Comparison of ENCODE assay signal across 16 cellular contexts in the genomic region with DNA sequence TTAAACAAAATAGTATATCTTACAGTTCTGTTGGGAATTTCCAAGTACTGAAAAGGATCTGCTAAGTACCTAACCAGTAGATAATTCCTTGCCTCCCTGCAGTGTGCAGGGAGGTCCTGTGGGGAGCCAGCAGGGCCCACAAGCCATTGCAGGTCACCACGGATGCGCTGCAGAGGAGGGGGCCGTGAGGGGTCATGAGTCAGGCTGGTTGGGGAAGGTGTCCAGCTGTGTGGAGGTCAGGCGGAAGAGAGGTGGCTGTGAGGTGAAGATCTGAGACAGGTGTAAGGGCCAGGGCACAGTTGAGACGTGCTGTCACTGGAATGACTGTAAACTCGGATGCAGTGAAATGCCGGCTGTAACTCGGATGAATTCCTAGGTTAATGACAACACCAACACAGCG.
A peak's percentile ranks its signal among the peaks of the same experiment; 100 is the strongest.
DNase-seq lines count a peak whose midpoint lies in the region; ATAC-seq and TF ChIP-seq lines count a peak whose summit lies in the region.
"Had no signal": no experiment of that assay in that cellular context is flagged by ENCODE, and none has a peak within 500 bp of the region (broad histone marks: within the 10 kb centered on the region; RNA-seq: fewer than 3 reads in every experiment).

No MANE protein-coding gene starts in this region.

- H3K27me3 Mint-ChIP-seq in T-helper 2 cell treated with Interferon-gamma antibody and Interleukin-4, amounts not matched to agents 5 μg/mL and 100 μg/mL, for 36 hours (ENCODE audit: low read depth) = no peaks in the 10 kb centered on the region
- H3K27me3 Mint-ChIP-seq in CD4-positive, CD25-positive, alpha-beta regulatory T cell = no peaks in the 10 kb centered on the region
- H3K27me3 Mint-ChIP-seq in endothelial cell (ENCODE audit: unreplicated experiment) = no peaks in the 10 kb centered on the region
- no peaks in the 10 kb centered on the region for H3K27me3 Mint-ChIP-seq in Calu3 (ENCODE audit: unreplicated experiment)
- H3K27me3 Mint-ChIP-seq: CD4-positive, alpha-beta memory T cell had no signal

- no peaks in the 10 kb centered on the region for H3K4me1 Mint-ChIP-seq in T-helper 2 cell treated with Interferon-gamma antibody and Interleukin-4, amounts not matched to agents 5 μg/mL and 100 μg/mL, for 36 hours (ENCODE audit: low read depth)
- no peaks in the 10 kb centered on the region for H3K4me1 Mint-ChIP-seq in CD4-positive, CD25-positive, alpha-beta regulatory T cell
- H3K4me1 Mint-ChIP-seq in endothelial cell (ENCODE audit: unreplicated experiment) = no peaks in the 10 kb centered on the region
- peaks cover 4% of the 10 kb centered on the region for H3K4me1 Mint-ChIP-seq in stimulated activated effector memory CD8-positive, alpha-beta T cell treated with anti-CD3 and anti-CD28 coated beads, Interleukin-12 subunit alpha, Interleukin-12 subunit beta, amount 100 ng/mL, for 72 hours
- H3K4me1 Mint-ChIP-seq in Calu3 (ENCODE audit: low read depth, unreplicated experiment) = no peaks in the 10 kb centered on the region
- H3K4me1 Mint-ChIP-seq: H9 had no signal

- DNase-seq in T-helper 2 cell treated with Interferon-gamma antibody and Interleukin-4, amounts not matched to agents 5 μg/mL and 100 μg/mL, for 36 hours (ENCODE audit: low spot score) = no peak
- no peak for DNase-seq in T-helper 2 cell
- DNase-seq in CD4-positive, CD25-positive, alpha-beta regulatory T cell = no peak
- DNase-seq in endothelial cell (ENCODE audit: low spot score) = no peak
- DNase-seq in stimulated activated effector memory CD8-positive, alpha-beta T cell treated with anti-CD3 and anti-CD28 coated beads, Interleukin-12 subunit alpha, Interleukin-12 subunit beta, amount 100 ng/mL, for 72 hours (ENCODE audit: low spot score in 2 of 2) = no peak
- DNase-seq in NCI-H774 (lab: John Stamatoyannopoulos, UW) = no peak
- no peak for DNase-seq in Calu3
- no peak for DNase-seq in NCI-H1436 (lab: John Stamatoyannopoulos, UW)
- DNase-seq: AML-193; CD4-positive, alpha-beta memory T cell; DMS79 treated with DMSO at 0.1 percent for 48 hours; GF-D8; H9 had no signal

- H3K36me3 Mint-ChIP-seq in T-helper 2 cell treated with Interferon-gamma antibody and Interleukin-4, amounts not matched to agents 5 μg/mL and 100 μg/mL, for 36 hours (ENCODE audit: low read depth) = peaks cover 72% of the 10 kb centered on the region
- H3K36me3 Mint-ChIP-seq in CD4-positive, CD25-positive, alpha-beta regulatory T cell = peaks cover 62% of the 10 kb centered on the region
- H3K36me3 Mint-ChIP-seq in endothelial cell (ENCODE audit: low read depth, unreplicated experiment) = peaks cover 61% of the 10 kb centered on the region
- H3K36me3 Mint-ChIP-seq in stimulated activated effector memory CD8-positive, alpha-beta T cell treated with anti-CD3 and anti-CD28 coated beads, Interleukin-12 subunit alpha, Interleukin-12 subunit beta, amount 100 ng/mL, for 72 hours = peaks cover 99% of the 10 kb centered on the region
- H3K36me3 Mint-ChIP-seq in Calu3 (ENCODE audit: insufficient read depth, unreplicated experiment) = peaks cover 29% of the 10 kb centered on the region

- no peaks in the 10 kb centered on the region for H3K27me3 ChIP-seq in CD4-positive, CD25-positive, alpha-beta regulatory T cell (ENCODE audit: control insufficient read depth, insufficient read depth, low read length)

- H3K9me3 ChIP-seq in CD4-positive, CD25-positive, alpha-beta regulatory T cell (ENCODE audit: control insufficient read depth in 2 of 2, low read length in 2 of 2) = no peaks in the 10 kb centered on the region
- H3K9me3 ChIP-seq: A549 had no signal

- TF ChIP-seq CTCF in endothelial cell (IDR thresholded peaks at IDR 0.05; ENCODE audit: unreplicated experiment) = no peak
- no peak for TF ChIP-seq CTCF in Calu3 (IDR thresholded peaks at IDR 0.05; ENCODE audit: unreplicated experiment)

- CTCF ChIA-PET in Calu3 (lab: Charles Lee) = no interaction called here

- BruUV-seq in Calu3 (replicated peaks; lab: Mats Ljungman, UMichigan) = no TSS peak

- no peaks in the 10 kb centered on the region for H3K4me1 ChIP-seq in CD4-positive, CD25-positive, alpha-beta regulatory T cell (ENCODE audit: control insufficient read depth, insufficient read depth, low read length, poor library complexity, severe bottlenecking)
- H3K4me1 ChIP-seq: A549 had no signal

- H3K27ac ChIP-seq in CD4-positive, CD25-positive, alpha-beta regulatory T cell (ENCODE audit: insufficient read depth, low read length, poor library complexity, severe bottlenecking) = no peak overlapping the region
- H3K27ac ChIP-seq: 22Rv1, A549, C4-2B had no signal

- intact Hi-C loops in Calu3 (cut with micrococcal nuclease; ENCODE audit: unreplicated experiment) = no loop called here

- no peak overlapping the region for H3K4me3 Mint-ChIP-seq in T-helper 2 cell treated with Interferon-gamma antibody and Interleukin-4, amounts not matched to agents 5 μg/mL and 100 μg/mL, for 36 hours
- no peak overlapping the region for H3K4me3 Mint-ChIP-seq in CD4-positive, CD25-positive, alpha-beta regulatory T cell
- H3K4me3 Mint-ChIP-seq in endothelial cell (ENCODE audit: unreplicated experiment) (peak overlapping the region; percentile 75), Calu3 (ENCODE audit: low read depth, unreplicated experiment) (no peak overlapping the region)
- H3K4me3 Mint-ChIP-seq in stimulated activated effector memory CD8-positive, alpha-beta T cell treated with anti-CD3 and anti-CD28 coated beads, Interleukin-12 subunit alpha, Interleukin-12 subunit beta, amount 100 ng/mL, for 72 hours = no peak overlapping the region
- H3K4me3 Mint-ChIP-seq: H9 had no signal

- H3K27ac Mint-ChIP-seq in T-helper 2 cell treated with Interferon-gamma antibody and Interleukin-4, amounts not matched to agents 5 μg/mL and 100 μg/mL, for 36 hours = peak overlapping the region; percentile 31
- peak overlapping the region in 2 of 3 donors; percentile 31 to 49 for H3K27ac Mint-ChIP-seq in CD4-positive, CD25-positive, alpha-beta regulatory T cell
- no peak overlapping the region for H3K27ac Mint-ChIP-seq in endothelial cell (ENCODE audit: unreplicated experiment)
- peak overlapping the region; percentile 76 for H3K27ac Mint-ChIP-seq in stimulated activated effector memory CD8-positive, alpha-beta T cell treated with anti-CD3 and anti-CD28 coated beads, Interleukin-12 subunit alpha, Interleukin-12 subunit beta, amount 100 ng/mL, for 72 hours
- no peak overlapping the region for H3K27ac Mint-ChIP-seq in Calu3 (ENCODE audit: unreplicated experiment)
- H3K27ac Mint-ChIP-seq: H9 had no signal

- H3K9me3 Mint-ChIP-seq in T-helper 2 cell treated with Interferon-gamma antibody and Interleukin-4, amounts not matched to agents 5 μg/mL and 100 μg/mL, for 36 hours = no peaks in the 10 kb centered on the region
- no peaks in the 10 kb centered on the region for H3K9me3 Mint-ChIP-seq in CD4-positive, CD25-positive, alpha-beta regulatory T cell
- H3K9me3 Mint-ChIP-seq in endothelial cell (ENCODE audit: unreplicated experiment) = no peaks in the 10 kb centered on the region
- no peaks in the 10 kb centered on the region for H3K9me3 Mint-ChIP-seq in stimulated activated effector memory CD8-positive, alpha-beta T cell treated with anti-CD3 and anti-CD28 coated beads, Interleukin-12 subunit alpha, Interleukin-12 subunit beta, amount 100 ng/mL, for 72 hours
- H3K9me3 Mint-ChIP-seq in Calu3 (ENCODE audit: low read depth, unreplicated experiment) = no peaks in the 10 kb centered on the region
- H3K9me3 Mint-ChIP-seq: CD4-positive, alpha-beta memory T cell; H9 had no signal

- H3K36me3 ChIP-seq in CD4-positive, CD25-positive, alpha-beta regulatory T cell (ENCODE audit: control insufficient read depth, insufficient read depth, low read length) = peaks cover 94% of the 10 kb centered on the region

- H3K4me3 ChIP-seq in CD4-positive, CD25-positive, alpha-beta regulatory T cell (ENCODE audit: low read depth, low read length) = no peak overlapping the region
- H3K4me3 ChIP-seq: A549 had no signal

- no peak for ATAC-seq in CD4-positive, CD25-positive, alpha-beta regulatory T cell (ENCODE audit: low read depth in 2 of 2)
- ATAC-seq in stimulated activated effector memory CD8-positive, alpha-beta T cell treated with anti-CD3 and anti-CD28 coated beads, Interleukin-12 subunit alpha, Interleukin-12 subunit beta, amount 100 ng/mL, for 72 hours = no peak
- ATAC-seq: A549 had no signal

Comparison
In these comparisons a context has a peak if more than half of its experiments do, and no peak if none do; other contexts are left out.
1. H3K27ac Mint-ChIP-seq: peak in T-helper 2 cell treated with Interferon-gamma antibody and Interleukin-4, amounts not matched to agents 5 μg/mL and 100 μg/mL, for 36 hours (single experiment), CD4-positive, CD25-positive, alpha-beta regulatory T cell (2 of 3) and stimulated activated effector memory CD8-positive, alpha-beta T cell treated with anti-CD3 and anti-CD28 coated beads, Interleukin-12 subunit alpha, Interleukin-12 subunit beta, amount 100 ng/mL, for 72 hours (single experiment); none in endothelial cell (single experiment) and Calu3 (single experiment).